Comparison of ENCODE assay signal across 11 cellular contexts in genomic region chrX:2628751-2629315, GRCh38.
DNase-seq lines count a peak whose midpoint lies in the region; ATAC-seq and TF ChIP-seq lines count a peak whose summit lies in the region.
"Had no signal": no experiment of that assay in that cellular context is flagged by ENCODE, and none has a peak within 500 bp of the region (broad histone marks: within the 10 kb centered on the region; RNA-seq: fewer than 3 reads in every experiment).

No MANE protein-coding gene starts in this region.

- ATAC-seq in CD4-positive, CD25-positive, alpha-beta regulatory T cell (ENCODE audit: low read depth in 2 of 2): peak; percentile 16 to 31
- ATAC-seq in GM21737 (IDR thresholded peaks at IDR 0.05; ENCODE audit: unreplicated experiment): no peak
- ATAC-seq: foreskin keratinocyte, left lobe of liver had no signal

- H3K4me3 Mint-ChIP-seq in CD4-positive, CD25-positive, alpha-beta regulatory T cell: peak overlapping the region; percentile 48 to 82 (median 68)
- no peak overlapping the region for H3K4me3 Mint-ChIP-seq in activated T-helper 2 cell treated with anti-CD3 and anti-CD28 coated beads, Interferon-gamma antibody, Interleukin-2, Interleukin-4, amounts not matched to agents 10 μg/mL and 5 μg/mL and 100 μg/mL, durations not matched to agents 14 hours and 24 hours and 36 hours (ENCODE audit: low read depth)
- H3K4me3 Mint-ChIP-seq in neural progenitor cell: no peak overlapping the region

- H3K79me2 ChIP-seq in neural progenitor cell (ENCODE audit: low read depth): no peaks in the 10 kb centered on the region

- no peaks in the 10 kb centered on the region for H3K4me1 ChIP-seq in CD4-positive, CD25-positive, alpha-beta regulatory T cell (ENCODE audit: control insufficient read depth, insufficient read depth, low read length, poor library complexity, severe bottlenecking)
- H3K4me1 ChIP-seq in muscle layer of duodenum (ENCODE audit: control insufficient read depth in 1 of 2, insufficient read depth in 2 of 2, low read length in 2 of 2) (no peaks in the 10 kb centered on the region), neural progenitor cell (no peaks in the 10 kb centered on the region)
- H3K4me1 ChIP-seq: foreskin keratinocyte had no signal

- peak overlapping the region; percentile 95 to 99 (median 97) for H3K27ac Mint-ChIP-seq in CD4-positive, CD25-positive, alpha-beta regulatory T cell
- peak overlapping the region; percentile 81 for H3K27ac Mint-ChIP-seq in activated T-helper 2 cell treated with anti-CD3 and anti-CD28 coated beads, Interferon-gamma antibody, Interleukin-2, Interleukin-4, amounts not matched to agents 10 μg/mL and 5 μg/mL and 100 μg/mL, durations not matched to agents 14 hours and 24 hours and 36 hours
- H3K27ac Mint-ChIP-seq in neural progenitor cell: no peak overlapping the region

- no peaks in the 10 kb centered on the region for H3K27me3 ChIP-seq in CD4-positive, CD25-positive, alpha-beta regulatory T cell (ENCODE audit: control insufficient read depth, insufficient read depth, low read length)
- no peaks in the 10 kb centered on the region for H3K27me3 ChIP-seq in muscle layer of duodenum (ENCODE audit: low read depth, low read length)
- no peaks in the 10 kb centered on the region for H3K27me3 ChIP-seq in neural progenitor cell
- H3K27me3 ChIP-seq: foreskin keratinocyte had no signal

- H3K36me3 Mint-ChIP-seq in CD4-positive, CD25-positive, alpha-beta regulatory T cell: peaks cover 64% of the 10 kb centered on the region
- H3K36me3 Mint-ChIP-seq in activated T-helper 2 cell treated with anti-CD3 and anti-CD28 coated beads, Interferon-gamma antibody, Interleukin-2, Interleukin-4, amounts not matched to agents 10 μg/mL and 5 μg/mL and 100 μg/mL, durations not matched to agents 14 hours and 24 hours and 36 hours (ENCODE audit: low read depth): peaks cover 87% of the 10 kb centered on the region
- peaks cover 48% of the 10 kb centered on the region for H3K36me3 Mint-ChIP-seq in neural progenitor cell

- CTCF ChIA-PET in GM10248 (lab: Yijun Ruan, JAX): no interaction called here

- TF ChIP-seq CTCF in GM10248 (IDR thresholded peaks at IDR 0.05; ENCODE audit: control extremely low read depth, extremely low read depth, low read depth, missing control alignments): no peak
- TF ChIP-seq CTCF in neural progenitor cell (IDR thresholded peaks at IDR 0.05): no peak

- no peaks in the 10 kb centered on the region for H4K20me1 ChIP-seq in neural progenitor cell (ENCODE audit: low read depth)

- H3K4me1 Mint-ChIP-seq in CD4-positive, CD25-positive, alpha-beta regulatory T cell: peaks cover 11 to 49% (median 24%) of the 10 kb centered on the region in 4 donors
- peaks cover 44% of the 10 kb centered on the region for H3K4me1 Mint-ChIP-seq in activated T-helper 2 cell treated with anti-CD3 and anti-CD28 coated beads, Interferon-gamma antibody, Interleukin-2, Interleukin-4, amounts not matched to agents 10 μg/mL and 5 μg/mL and 100 μg/mL, durations not matched to agents 14 hours and 24 hours and 36 hours (ENCODE audit: low read depth)
- H3K4me1 Mint-ChIP-seq in neural progenitor cell: no peaks in the 10 kb centered on the region

- no peaks in the 10 kb centered on the region for H3K27me3 Mint-ChIP-seq in CD4-positive, CD25-positive, alpha-beta regulatory T cell
- no peaks in the 10 kb centered on the region for H3K27me3 Mint-ChIP-seq in activated T-helper 2 cell treated with anti-CD3 and anti-CD28 coated beads, Interferon-gamma antibody, Interleukin-2, Interleukin-4, amounts not matched to agents 10 μg/mL and 5 μg/mL and 100 μg/mL, durations not matched to agents 14 hours and 24 hours and 36 hours (ENCODE audit: low read depth)
- H3K27me3 Mint-ChIP-seq in neural progenitor cell (ENCODE audit: insufficient read depth, low read depth): peaks cover 5% of the 10 kb centered on the region

- peak in 2 of 3 donors; percentile 3 to 63 for DNase-seq in CD4-positive, CD25-positive, alpha-beta regulatory T cell
- peak; percentile 53 for DNase-seq in Jurkat, Clone E6-1 (ENCODE audit: low read depth, low spot score)
- no peak for DNase-seq in activated T-helper 2 cell treated with anti-CD3 and anti-CD28 coated beads, Interferon-gamma antibody, Interleukin-2, Interleukin-4, amounts not matched to agents 10 μg/mL and 5 μg/mL and 100 μg/mL, durations not matched to agents 14 hours and 24 hours and 36 hours (ENCODE audit: low spot score)
- DNase-seq in GM10248 (ENCODE audit: extremely low spot score): no peak
- no peak for DNase-seq in neural progenitor cell (ENCODE audit: low spot score)
- no peak for DNase-seq in UCSD-AML1 (lab: John Stamatoyannopoulos, UW; ENCODE audit: unreplicated experiment)
- DNase-seq: foreskin keratinocyte, SIG-M5 had no signal

- H3K27ac ChIP-seq in CD4-positive, CD25-positive, alpha-beta regulatory T cell (ENCODE audit: insufficient read depth, low read length, poor library complexity, severe bottlenecking): peak overlapping the region; percentile 87
- H3K27ac ChIP-seq in muscle layer of duodenum (ENCODE audit: low read length) (peak overlapping the region; percentile 60), neural progenitor cell (no peak overlapping the region)
- H3K27ac ChIP-seq: foreskin keratinocyte had no signal

- no peak overlapping the region for H2AFZ ChIP-seq in neural progenitor cell (replicated peaks)

- no peak overlapping the region for H3K9ac ChIP-seq in neural progenitor cell

- no peaks in the 10 kb centered on the region for H3F3A ChIP-seq in neural progenitor cell (ENCODE audit: low read depth)

- peaks cover 23 to 31% of the 10 kb centered on the region in 2 experiments for H3K9me3 ChIP-seq in CD4-positive, CD25-positive, alpha-beta regulatory T cell (ENCODE audit: control insufficient read depth in 2 of 2, low read length in 2 of 2)
- peaks cover 0 to 13% of the 10 kb centered on the region in 2 donors for H3K9me3 ChIP-seq in muscle layer of duodenum (ENCODE audit: control insufficient read depth in 1 of 2, low read length in 2 of 2)
- H3K9me3 ChIP-seq in neural progenitor cell (ENCODE audit: low read depth): no peaks in the 10 kb centered on the region

- POLR2A ChIA-PET in GM10248 (lab: Yijun Ruan, JAX): no interaction called here

- H3K36me3 ChIP-seq in CD4-positive, CD25-positive, alpha-beta regulatory T cell (ENCODE audit: control insufficient read depth, insufficient read depth, low read length): peaks cover 16% of the 10 kb centered on the region
- H3K36me3 ChIP-seq in muscle layer of duodenum (ENCODE audit: control insufficient read depth in 1 of 2, insufficient read depth in 2 of 2, low read length in 2 of 2) (peaks cover 12 to 23% of the 10 kb centered on the region in 2 donors), neural progenitor cell (peaks cover 2% of the 10 kb centered on the region)

- H3K4me3 ChIP-seq in CD4-positive, CD25-positive, alpha-beta regulatory T cell (ENCODE audit: low read depth, low read length): peak overlapping the region; percentile 72
- no peak overlapping the region for H3K4me3 ChIP-seq in Jurkat, Clone E6-1 (ENCODE audit: low read length)
- H3K4me3 ChIP-seq in muscle layer of duodenum (ENCODE audit: low read depth in 1 of 2, low read length in 2 of 2) (peak overlapping the region in 1 of 2 donors; percentile 7), neural progenitor cell (no peak overlapping the region)

- H3K9me3 Mint-ChIP-seq in CD4-positive, CD25-positive, alpha-beta regulatory T cell: peaks cover 2 to 47% (median 32%) of the 10 kb centered on the region in 7 donors
- peaks cover 42% of the 10 kb centered on the region for H3K9me3 Mint-ChIP-seq in activated T-helper 2 cell treated with anti-CD3 and anti-CD28 coated beads, Interferon-gamma antibody, Interleukin-2, Interleukin-4, amounts not matched to agents 10 μg/mL and 5 μg/mL and 100 μg/mL, durations not matched to agents 14 hours and 24 hours and 36 hours
- no peaks in the 10 kb centered on the region for H3K9me3 Mint-ChIP-seq in neural progenitor cell

- no peak overlapping the region for H3K4me2 ChIP-seq in neural progenitor cell

- intact Hi-C loops in activated T-helper 2 cell treated with anti-CD3 and anti-CD28 coated beads, Interferon-gamma antibody, Interleukin-2, Interleukin-4, amounts not matched to agents 10 μg/mL and 5 μg/mL and 100 μg/mL, durations not matched to agents 14 hours and 24 hours and 36 hours (cut with micrococcal nuclease): loop anchor here (5.0 kb wide), 1 partner anchor 63 kb away; the partner anchor contains the start of gene CD99

Comparison
In these comparisons a context has a peak if more than half of its experiments do, and no peak if none do; other contexts are left out.
1. DNase-seq: peak in CD4-positive, CD25-positive, alpha-beta regulatory T cell (2 of 3) and Jurkat, Clone E6-1 (single experiment); none in activated T-helper 2 cell treated with anti-CD3 and anti-CD28 coated beads, Interferon-gamma antibody, Interleukin-2, Interleukin-4, amounts not matched to agents 10 μg/mL and 5 μg/mL and 100 μg/mL, durations not matched to agents 14 hours and 24 hours and 36 hours (single experiment), GM10248 (single experiment), neural progenitor cell (single experiment) and UCSD-AML1 (single experiment).
2. H3K4me3 Mint-ChIP-seq: peak in CD4-positive, CD25-positive, alpha-beta regulatory T cell (4 of 4); none in activated T-helper 2 cell treated with anti-CD3 and anti-CD28 coated beads, Interferon-gamma antibody, Interleukin-2, Interleukin-4, amounts not matched to agents 10 μg/mL and 5 μg/mL and 100 μg/mL, durations not matched to agents 14 hours and 24 hours and 36 hours (single experiment) and neural progenitor cell (single experiment).